In genomic region chr1:155952505-155952890, GRCh38 we compare ENCODE assay signal across 31 cellular contexts. TPM values are rescaled to one million over a fixed set of nuclear protein-coding genes. Genes with fewer than 3 reads are reported as not detected.
DNase-seq lines count a peak whose midpoint lies in the region; ATAC-seq and TF ChIP-seq lines count a peak whose summit lies in the region.
"Had no signal": no experiment of that assay in that cellular context is flagged by ENCODE, and none has a peak within 500 bp of the region (broad histone marks: within the 10 kb centered on the region; RNA-seq: fewer than 3 reads in every experiment).

No MANE protein-coding gene starts in this region.

- POLR2A ChIA-PET in RWPE1 (lab: Yijun Ruan, JAX; ENCODE audit: low non-redundant PET): no interaction called here

- H3K9me3 Mint-ChIP-seq in activated T-cell treated with anti-CD3 and anti-CD28 coated beads, Interleukin-2, amount 50 U/mL, for 24 hours: no peaks in the 10 kb centered on the region
- H3K9me3 Mint-ChIP-seq in activated T-cell treated with anti-CD3 and anti-CD28 coated beads, Interleukin-2, amount 50 U/mL, for 72 hours: no peaks in the 10 kb centered on the region
- H3K9me3 Mint-ChIP-seq in stimulated activated naive B cell treated with anti-CD40 and anti-IgM and Interleukin-4, amounts not matched to agents 10 μg/mL and 1 μg/mL and 100 μg/mL, for 72 hours: no peaks in the 10 kb centered on the region
- H3K9me3 Mint-ChIP-seq: activated naive CD4-positive, alpha-beta T cell treated with anti-CD3 and anti-CD28 coated beads, Interleukin-2, amount 50 U/mL, for 24 hours; CD4-positive, alpha-beta memory T cell; nephron; T-helper 2 cell treated with Interferon-gamma antibody and Interleukin-4, amounts not matched to agents 5 μg/mL and 100 μg/mL, for 36 hours had no signal

- DNase-seq in activated T-cell treated with anti-CD3 and anti-CD28 coated beads, Interleukin-2, amount 50 U/mL, for 24 hours: no peak
- no peak for DNase-seq in activated T-cell treated with anti-CD3 and anti-CD28 coated beads, Interleukin-2, amount 50 U/mL, for 72 hours
- no peak for DNase-seq in RWPE1 (ENCODE audit: low spot score)
- DNase-seq in epithelial cell of prostate (ENCODE audit: low read depth, low spot score): no peak
- no peak for DNase-seq in stimulated activated naive B cell treated with anti-CD40 and anti-IgM and Interleukin-4, amounts not matched to agents 10 μg/mL and 1 μg/mL and 100 μg/mL, for 72 hours
- DNase-seq in DMS153 treated with DMSO at 0.1 percent for 48 hours (lab: John Stamatoyannopoulos, UW; ENCODE audit: unreplicated experiment): no peak
- no peak for DNase-seq in NK-92 (lab: John Stamatoyannopoulos, UW; ENCODE audit: unreplicated experiment)
- DNase-seq: activated T-cell treated with anti-CD3 and anti-CD28 coated beads, Interleukin-2, amount 50 U/mL, for 48 hours; AML-193; anterior cingulate cortex; CD4-positive, alpha-beta memory T cell; effector CD8-positive, alpha-beta T cell; Karpas-422; NCI-H1417 treated with DMSO at 0.1 percent for 48 hours; NCI-H2029 treated with DMSO at 0.1 percent for 48 hours; NCI-H526; ovary; SHP77; stimulated activated naive CD4-positive, alpha-beta T cell treated with Interleukin-2 at 50 U/mL for 16 hours had no signal

- H3K4me1 Mint-ChIP-seq in activated T-cell treated with anti-CD3 and anti-CD28 coated beads, Interleukin-2, amount 50 U/mL, for 24 hours (ENCODE audit: low read depth): peaks cover 8% of the 10 kb centered on the region
- peaks cover 5% of the 10 kb centered on the region for H3K4me1 Mint-ChIP-seq in activated T-cell treated with anti-CD3 and anti-CD28 coated beads, Interleukin-2, amount 50 U/mL, for 72 hours (ENCODE audit: low read depth)
- peaks cover 35 to 49% of the 10 kb centered on the region in 2 donors for H3K4me1 Mint-ChIP-seq in stimulated activated naive B cell treated with anti-CD40 and anti-IgM and Interleukin-4, amounts not matched to agents 10 μg/mL and 1 μg/mL and 100 μg/mL, for 72 hours
- H3K4me1 Mint-ChIP-seq: activated naive CD4-positive, alpha-beta T cell treated with anti-CD3 and anti-CD28 coated beads, Interleukin-2, amount 50 U/mL, for 24 hours; nephron had no signal

- ATAC-seq in activated T-cell treated with anti-CD3 and anti-CD28 coated beads, Interleukin-2, amount 50 U/mL, for 72 hours (replicated peaks in 1 of 2): no peak
- no peak for ATAC-seq in stimulated activated naive B cell treated with anti-CD40 and anti-IgM and Interleukin-4, amounts not matched to agents 10 μg/mL and 1 μg/mL and 100 μg/mL, for 72 hours (replicated peaks)
- no peak for ATAC-seq in GM18909 (IDR thresholded peaks at IDR 0.05; ENCODE audit: poor library complexity, unreplicated experiment)
- ATAC-seq: HCT116, Panc1 had no signal

- H3K4me3 Mint-ChIP-seq in activated T-cell treated with anti-CD3 and anti-CD28 coated beads, Interleukin-2, amount 50 U/mL, for 24 hours: no peak overlapping the region
- no peak overlapping the region for H3K4me3 Mint-ChIP-seq in activated T-cell treated with anti-CD3 and anti-CD28 coated beads, Interleukin-2, amount 50 U/mL, for 72 hours
- H3K4me3 Mint-ChIP-seq in stimulated activated naive B cell treated with anti-CD40 and anti-IgM and Interleukin-4, amounts not matched to agents 10 μg/mL and 1 μg/mL and 100 μg/mL, for 72 hours: peak overlapping the region; percentile 72 to 74
- H3K4me3 Mint-ChIP-seq: activated naive CD4-positive, alpha-beta T cell treated with anti-CD3 and anti-CD28 coated beads, Interleukin-2, amount 50 U/mL, for 24 hours; CD4-positive, alpha-beta memory T cell; nephron; T-helper 2 cell treated with Interferon-gamma antibody and Interleukin-4, amounts not matched to agents 5 μg/mL and 100 μg/mL, for 36 hours had no signal

- no peak for TF ChIP-seq CTCF in RWPE1 (conservative IDR thresholded peaks at IDR 0.05; ENCODE audit: low read depth)

- H3K27ac Mint-ChIP-seq in activated T-cell treated with anti-CD3 and anti-CD28 coated beads, Interleukin-2, amount 50 U/mL, for 24 hours: peak overlapping the region; percentile 80
- H3K27ac Mint-ChIP-seq in activated T-cell treated with anti-CD3 and anti-CD28 coated beads, Interleukin-2, amount 50 U/mL, for 72 hours: no peak overlapping the region
- H3K27ac Mint-ChIP-seq in stimulated activated naive B cell treated with anti-CD40 and anti-IgM and Interleukin-4, amounts not matched to agents 10 μg/mL and 1 μg/mL and 100 μg/mL, for 72 hours: peak overlapping the region; percentile 94
- H3K27ac Mint-ChIP-seq: activated naive CD4-positive, alpha-beta T cell treated with anti-CD3 and anti-CD28 coated beads, Interleukin-2, amount 50 U/mL, for 24 hours; nephron; T-helper 2 cell treated with Interferon-gamma antibody and Interleukin-4, amounts not matched to agents 5 μg/mL and 100 μg/mL, for 36 hours had no signal

- H3K27ac ChIP-seq in RWPE1: peak overlapping the region; percentile 36; the same call in 1 of the 2 replicates
- H3K27ac ChIP-seq in epithelial cell of prostate: peak overlapping the region; percentile 14
- H3K27ac ChIP-seq: hepatocyte, ovary had no signal

- no peaks in the 10 kb centered on the region for H3K27me3 Mint-ChIP-seq in activated T-cell treated with anti-CD3 and anti-CD28 coated beads, Interleukin-2, amount 50 U/mL, for 24 hours
- H3K27me3 Mint-ChIP-seq in activated T-cell treated with anti-CD3 and anti-CD28 coated beads, Interleukin-2, amount 50 U/mL, for 72 hours (ENCODE audit: low read depth): no peaks in the 10 kb centered on the region
- no peaks in the 10 kb centered on the region for H3K27me3 Mint-ChIP-seq in stimulated activated naive B cell treated with anti-CD40 and anti-IgM and Interleukin-4, amounts not matched to agents 10 μg/mL and 1 μg/mL and 100 μg/mL, for 72 hours
- H3K27me3 Mint-ChIP-seq: activated naive CD4-positive, alpha-beta T cell treated with anti-CD3 and anti-CD28 coated beads, Interleukin-2, amount 50 U/mL, for 24 hours; CD4-positive, alpha-beta memory T cell had no signal

- peaks cover 90% of the 10 kb centered on the region for H3K36me3 Mint-ChIP-seq in activated T-cell treated with anti-CD3 and anti-CD28 coated beads, Interleukin-2, amount 50 U/mL, for 24 hours (ENCODE audit: low read depth)
- peaks cover 10 to 30% of the 10 kb centered on the region in 2 donors for H3K36me3 Mint-ChIP-seq in activated T-cell treated with anti-CD3 and anti-CD28 coated beads, Interleukin-2, amount 50 U/mL, for 72 hours (ENCODE audit: insufficient read depth in 2 of 2)
- H3K36me3 Mint-ChIP-seq in stimulated activated naive B cell treated with anti-CD40 and anti-IgM and Interleukin-4, amounts not matched to agents 10 μg/mL and 1 μg/mL and 100 μg/mL, for 72 hours: peaks cover 53 to 57% of the 10 kb centered on the region in 2 donors

- CTCF ChIA-PET in RWPE1 (lab: Yijun Ruan, JAX): no interaction called here

RNA-seq across cellular contexts. Expression of gene RXFP4, which starts 11.1 kb away (rescaled TPM):
- not detected for total RNA-seq in activated T-cell treated with anti-CD3 and anti-CD28 coated beads, Interleukin-2, amount 50 U/mL, for 72 hours
- total RNA-seq: A673; CD4-positive, alpha-beta memory T cell; lung microvascular endothelial cell; mucosa of gallbladder; ovary; renal cortical epithelial cell; skeletal muscle tissue had no signal

RNA-seq across cellular contexts. Expression of gene KHDC4, which starts 18.3 kb away (rescaled TPM):
- 10 to 100 TPM; 93.3 to 98.7 TPM for total RNA-seq in activated T-cell treated with anti-CD3 and anti-CD28 coated beads, Interleukin-2, amount 50 U/mL, for 72 hours

RNA-seq across cellular contexts. Expression of gene ARHGEF2, which starts 25.8 kb away (rescaled TPM):
- total RNA-seq in activated T-cell treated with anti-CD3 and anti-CD28 coated beads, Interleukin-2, amount 50 U/mL, for 72 hours: 100 to 1,000 TPM; 152 to 163 TPM

RNA-seq across cellular contexts. Expression of gene RIT1, which starts 41.3 kb away (rescaled TPM):
- 10 to 100 TPM; 31.7 to 33.8 TPM for total RNA-seq in activated T-cell treated with anti-CD3 and anti-CD28 coated beads, Interleukin-2, amount 50 U/mL, for 72 hours

Comparison
In these comparisons a context has a peak if more than half of its experiments do, and no peak if none do; other contexts are left out.
1. H3K4me3 Mint-ChIP-seq: peak in stimulated activated naive B cell treated with anti-CD40 and anti-IgM and Interleukin-4, amounts not matched to agents 10 μg/mL and 1 μg/mL and 100 μg/mL, for 72 hours (2 of 2); none in activated T-cell treated with anti-CD3 and anti-CD28 coated beads, Interleukin-2, amount 50 U/mL, for 24 hours (single experiment) and activated T-cell treated with anti-CD3 and anti-CD28 coated beads, Interleukin-2, amount 50 U/mL, for 72 hours (0 of 2).